ENCODE assay signal across 16 cellular contexts in the genomic region with DNA sequence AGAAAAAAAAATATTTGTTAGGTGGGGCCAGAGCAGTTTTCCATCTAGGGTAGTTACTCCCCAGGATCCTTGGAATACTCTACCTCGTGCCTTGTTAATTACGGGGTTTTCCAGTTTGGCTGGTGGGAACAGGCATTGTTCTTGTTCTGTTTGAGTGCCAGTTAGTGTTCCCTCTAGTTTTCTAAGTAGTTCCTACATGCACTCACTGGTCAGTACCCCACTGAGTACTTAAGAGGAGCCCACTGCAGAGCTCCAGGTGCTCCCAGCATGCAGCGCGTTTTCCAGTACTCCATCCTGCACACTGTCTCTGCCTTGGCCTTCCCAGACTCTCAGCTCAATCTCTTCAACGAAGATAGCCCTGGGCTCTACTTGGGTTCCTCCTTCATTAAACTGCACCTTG.
"Had no signal": no experiment of that assay in that cellular context is flagged by ENCODE, and none has a peak within 500 bp of the region (broad histone marks: within the 10 kb centered on the region; RNA-seq: fewer than 3 reads in every experiment).

No MANE protein-coding gene starts in this region.

- H3K4me1 Mint-ChIP-seq: nephron progenitor cell had no signal

- H3K9me3 ChIP-seq: esophagus squamous epithelium, left ventricle myocardium inferior had no signal

- H3K27ac ChIP-seq: brain microvascular endothelial cell, esophagus squamous epithelium, left ventricle myocardium inferior had no signal

- ATAC-seq: activated CD4-positive, CD25-positive, alpha-beta regulatory T cell treated with anti-CD3 and anti-CD28 coated beads, Interleukin-2, amount 50 U/mL, for 24 hours had no signal

- H3K27me3 ChIP-seq: brain microvascular endothelial cell, dorsolateral prefrontal cortex, esophagus squamous epithelium had no signal

- H3K9me3 Mint-ChIP-seq: memory B cell, nephron progenitor cell had no signal

- H3K27ac Mint-ChIP-seq: activated naive CD8-positive, alpha-beta T cell; memory B cell; nephron progenitor cell had no signal

- H3K27me3 Mint-ChIP-seq: activated naive CD8-positive, alpha-beta T cell; memory B cell had no signal

- H3K36me3 ChIP-seq: brain microvascular endothelial cell, esophagus squamous epithelium, left ventricle myocardium inferior had no signal

- DNase-seq: activated effector memory CD4-positive, alpha-beta T cell treated with anti-CD3 and anti-CD28 coated beads, Interleukin-2, amount 50 U/mL, for 16 hours; activated T-cell treated with anti-CD3 and anti-CD28 coated beads, Interleukin-2, amount 50 U/mL, for 1 hour; brain microvascular endothelial cell; cerebellar nuclear complex; dorsolateral prefrontal cortex; esophagus squamous epithelium; foreskin fibroblast; kidney; left ventricle myocardium inferior; nephron progenitor cell; stimulated activated CD4-positive, alpha-beta T cell treated with anti-CD3 and anti-CD28 coated beads, Interleukin-2, amount 100 ng/mL, for 48 hours; stimulated activated naive CD4-positive, alpha-beta T cell treated with Interleukin-2 at 50 U/mL for 16 hours; trophoblast cell had no signal

- H3K4me3 Mint-ChIP-seq: activated naive CD8-positive, alpha-beta T cell; memory B cell; nephron progenitor cell had no signal

- H3K4me3 ChIP-seq: dorsolateral prefrontal cortex, esophagus squamous epithelium, left ventricle myocardium inferior had no signal
